ENCODE assay signal across 19 cellular contexts in the genomic region with DNA sequence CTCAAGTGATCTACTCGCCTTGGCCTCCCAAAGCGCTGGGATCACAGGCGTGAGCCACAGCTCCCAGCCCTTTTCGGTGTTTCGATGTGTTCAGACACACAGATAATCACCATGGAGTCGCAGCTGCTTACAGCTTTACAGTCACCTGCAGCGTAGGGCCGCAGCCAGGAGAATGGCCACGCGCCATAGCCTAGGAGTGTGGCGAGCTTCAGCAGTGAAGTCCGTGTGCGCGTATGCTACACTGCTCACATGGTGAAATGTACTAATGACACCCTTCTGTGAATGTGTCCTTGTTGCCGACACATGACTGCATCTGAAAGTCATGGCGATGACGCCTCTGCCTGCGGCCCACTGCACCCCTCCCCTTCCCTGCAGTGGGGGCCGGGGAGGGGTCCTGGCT. TPM values are rescaled to one million over a fixed set of nuclear protein-coding genes. Genes with fewer than 3 reads are reported as not detected.
DNase-seq lines count a peak whose midpoint lies in the region; ATAC-seq, FAIRE-seq and TF ChIP-seq lines count a peak whose summit lies in the region.
"Had no signal": no experiment of that assay in that cellular context is flagged by ENCODE, and none has a peak within 500 bp of the region (broad histone marks: within the 10 kb centered on the region; RNA-seq: fewer than 3 reads in every experiment).

No MANE protein-coding gene starts in this region.

- intact Hi-C loops in right cardiac atrium (cut with DNase I) = no loop called here
- intact Hi-C loops in activated CD4-positive, alpha-beta T cell treated with anti-CD3 and anti-CD28 coated beads, Interleukin-2, amount 10 ng/mL, durations not matched to agents 24 days and 14 days (cut with micrococcal nuclease) = no loop called here

- DNase-seq in NCI-H345 (lab: John Stamatoyannopoulos, UW) = peak; percentile 24
- no peak for DNase-seq in NCI-H345 treated with DMSO at 0.1 percent for 48 hours (lab: John Stamatoyannopoulos, UW; ENCODE audit: unreplicated experiment)
- no peak for DNase-seq in bronchial epithelial cell (ENCODE audit: low read depth)
- DNase-seq in right cardiac atrium = peak; percentile 70 to 88 (median 87)
- no peak for DNase-seq in stimulated activated naive B cell treated with anti-CD40 and anti-IgM and Interleukin-4, amounts not matched to agents 10 μg/mL and 1 μg/mL and 100 μg/mL, for 72 hours
- DNase-seq in activated CD4-positive, alpha-beta T cell treated with anti-CD3 and anti-CD28 coated beads, Interleukin-2, amount 10 ng/mL, durations not matched to agents 24 days and 14 days = no peak
- no peak for DNase-seq in NCI-H1105 treated with DMSO at 0.1 percent for 48 hours (lab: John Stamatoyannopoulos, UW)
- DNase-seq: CD4-positive, alpha-beta T cell; GF-D8; GM23248; NCI-H1092 treated with DMSO at 0.1 percent for 48 hours; NCI-H187 treated with DMSO at 0.1 percent for 48 hours; NCI-H510A; NCI-H82 had no signal

- ATAC-seq in right cardiac atrium (peak; percentile 82 to 86), HG03432 (IDR thresholded peaks at IDR 0.05; ENCODE audit: unreplicated experiment) (no peak)
- ATAC-seq in stimulated activated naive B cell treated with anti-CD40 and anti-IgM and Interleukin-4, amounts not matched to agents 10 μg/mL and 1 μg/mL and 100 μg/mL, for 72 hours (replicated peaks) = no peak
- ATAC-seq: A549, SK-N-SH treated with all-trans-retinoic acid at 6 μM for 48 hours had no signal

- H3K4me3 ChIP-seq in bronchial epithelial cell (ENCODE audit: low read depth, low read length) = no peak overlapping the region
- no peak overlapping the region for H3K4me3 ChIP-seq in right cardiac atrium (ENCODE audit: low read length)
- H3K4me3 ChIP-seq: A549, GM23248 had no signal

- no peaks in the 10 kb centered on the region for H3K9me3 ChIP-seq in right cardiac atrium (ENCODE audit: control insufficient read depth, low read length)
- H3K9me3 ChIP-seq: A549 had no signal

- no peaks in the 10 kb centered on the region for H3K4me1 ChIP-seq in right cardiac atrium (ENCODE audit: control insufficient read depth, insufficient read depth, low read length)
- H3K4me1 ChIP-seq: A549 had no signal

- H3K36me3 Mint-ChIP-seq in stimulated activated naive B cell treated with anti-CD40 and anti-IgM and Interleukin-4, amounts not matched to agents 10 μg/mL and 1 μg/mL and 100 μg/mL, for 72 hours = peaks cover 35 to 47% of the 10 kb centered on the region in 2 donors
- peaks cover 39% of the 10 kb centered on the region for H3K36me3 Mint-ChIP-seq in activated CD4-positive, alpha-beta T cell treated with anti-CD3 and anti-CD28 coated beads, Interleukin-2, amount 10 ng/mL, durations not matched to agents 24 days and 14 days (ENCODE audit: low read depth)

- H3K27me3 Mint-ChIP-seq in stimulated activated naive B cell treated with anti-CD40 and anti-IgM and Interleukin-4, amounts not matched to agents 10 μg/mL and 1 μg/mL and 100 μg/mL, for 72 hours = no peaks in the 10 kb centered on the region
- no peaks in the 10 kb centered on the region for H3K27me3 Mint-ChIP-seq in activated CD4-positive, alpha-beta T cell treated with anti-CD3 and anti-CD28 coated beads, Interleukin-2, amount 10 ng/mL, durations not matched to agents 24 days and 14 days
- H3K27me3 Mint-ChIP-seq: CD4-positive, alpha-beta T cell had no signal

- H3K27ac Mint-ChIP-seq in stimulated activated naive B cell treated with anti-CD40 and anti-IgM and Interleukin-4, amounts not matched to agents 10 μg/mL and 1 μg/mL and 100 μg/mL, for 72 hours = peak overlapping the region; percentile 62
- no peak overlapping the region for H3K27ac Mint-ChIP-seq in activated CD4-positive, alpha-beta T cell treated with anti-CD3 and anti-CD28 coated beads, Interleukin-2, amount 10 ng/mL, durations not matched to agents 24 days and 14 days
- H3K27ac Mint-ChIP-seq: CD4-positive, alpha-beta T cell had no signal

- H3K27ac ChIP-seq in right cardiac atrium (ENCODE audit: low read length) = peak overlapping the region; percentile 77
- H3K27ac ChIP-seq: A549, GM23248, KMS-11 had no signal

- H3K9me3 Mint-ChIP-seq in stimulated activated naive B cell treated with anti-CD40 and anti-IgM and Interleukin-4, amounts not matched to agents 10 μg/mL and 1 μg/mL and 100 μg/mL, for 72 hours = no peaks in the 10 kb centered on the region
- H3K9me3 Mint-ChIP-seq in activated CD4-positive, alpha-beta T cell treated with anti-CD3 and anti-CD28 coated beads, Interleukin-2, amount 10 ng/mL, durations not matched to agents 24 days and 14 days = no peaks in the 10 kb centered on the region
- H3K9me3 Mint-ChIP-seq: CD4-positive, alpha-beta T cell had no signal

- FAIRE-seq in bronchial epithelial cell (lab: Jason Lieb, UNC) = peak; percentile 76
- FAIRE-seq: A549, D721Med had no signal

- H3K4me3 Mint-ChIP-seq in stimulated activated naive B cell treated with anti-CD40 and anti-IgM and Interleukin-4, amounts not matched to agents 10 μg/mL and 1 μg/mL and 100 μg/mL, for 72 hours = no peak overlapping the region
- no peak overlapping the region for H3K4me3 Mint-ChIP-seq in activated CD4-positive, alpha-beta T cell treated with anti-CD3 and anti-CD28 coated beads, Interleukin-2, amount 10 ng/mL, durations not matched to agents 24 days and 14 days
- H3K4me3 Mint-ChIP-seq: CD4-positive, alpha-beta T cell had no signal

- peaks cover 1 to 5% of the 10 kb centered on the region in 2 donors for H3K4me1 Mint-ChIP-seq in stimulated activated naive B cell treated with anti-CD40 and anti-IgM and Interleukin-4, amounts not matched to agents 10 μg/mL and 1 μg/mL and 100 μg/mL, for 72 hours
- no peaks in the 10 kb centered on the region for H3K4me1 Mint-ChIP-seq in activated CD4-positive, alpha-beta T cell treated with anti-CD3 and anti-CD28 coated beads, Interleukin-2, amount 10 ng/mL, durations not matched to agents 24 days and 14 days

- no peak for TF ChIP-seq CTCF in bronchial epithelial cell (IDR thresholded peaks at IDR 0.05; ENCODE audit: insufficient read depth, low read length, severe bottlenecking)

- H3K27me3 ChIP-seq in bronchial epithelial cell (ENCODE audit: control insufficient read depth, insufficient read depth, low read length) (no peaks in the 10 kb centered on the region), right cardiac atrium (ENCODE audit: control insufficient read depth, insufficient read depth) (no peaks in the 10 kb centered on the region)

- H3K36me3 ChIP-seq in bronchial epithelial cell (ENCODE audit: control insufficient read depth, insufficient read depth, low read length) = peaks cover 48% of the 10 kb centered on the region

- 59% methylated on average over 19 of the region's 19 CpGs for WGBS in right cardiac atrium

RNA-seq across cellular contexts. Expression of a gene that starts 23.6 kb away (rescaled TPM):
- total RNA-seq in bronchial epithelial cell (72.1 and 78.3 TPM in 2 replicates), right cardiac atrium (100 to 1,000 TPM in 2 of 4 donors, 10 to 100 TPM in 2; 82.7 to 145 (median 92.9) TPM)
- 87.3 TPM for polyA plus RNA-seq in right cardiac atrium
- 104 and 113 TPM in 2 replicates for total RNA-seq in activated CD4-positive, alpha-beta T cell treated with anti-CD3 and anti-CD28 coated beads, Interleukin-2, amount 10 ng/mL, durations not matched to agents 24 days and 14 days

RNA-seq across cellular contexts. Expression of a gene that starts 31.0 kb away (rescaled TPM):
- total RNA-seq in bronchial epithelial cell (3.7 and 5.9 TPM in 2 replicates), right cardiac atrium (1 to 10 TPM; 1.1 to 3.3 (median 2.3) TPM)
- 2.7 TPM for polyA plus RNA-seq in right cardiac atrium
- 9.5 and 10.0 TPM in 2 replicates for total RNA-seq in activated CD4-positive, alpha-beta T cell treated with anti-CD3 and anti-CD28 coated beads, Interleukin-2, amount 10 ng/mL, durations not matched to agents 24 days and 14 days

RNA-seq across cellular contexts. Expression of a gene that starts 31.6 kb away (rescaled TPM):
- total RNA-seq in bronchial epithelial cell = 15.8 and 19.5 TPM in 2 replicates
- total RNA-seq in right cardiac atrium = 10 to 100 TPM; 20.9 to 27.0 (median 21.8) TPM
- polyA plus RNA-seq in right cardiac atrium = 9.5 TPM
- total RNA-seq in activated CD4-positive, alpha-beta T cell treated with anti-CD3 and anti-CD28 coated beads, Interleukin-2, amount 10 ng/mL, durations not matched to agents 24 days and 14 days = 184 and 185 TPM in 2 replicates

RNA-seq across cellular contexts. Expression of a gene that starts 36.0 kb away (rescaled TPM):
- total RNA-seq in bronchial epithelial cell (3.7 and 5.2 TPM in 2 replicates), right cardiac atrium (10 to 100 TPM; 12.3 to 17.1 (median 13.4) TPM)
- polyA plus RNA-seq in right cardiac atrium = 6.0 TPM
- 127 and 137 TPM in 2 replicates for total RNA-seq in activated CD4-positive, alpha-beta T cell treated with anti-CD3 and anti-CD28 coated beads, Interleukin-2, amount 10 ng/mL, durations not matched to agents 24 days and 14 days

Comparison
In these comparisons a context has a peak if more than half of its experiments do, and no peak if none do; other contexts are left out.
1. DNase-seq: peak in NCI-H345 (single experiment) and right cardiac atrium (3 of 3); none in NCI-H345 treated with DMSO at 0.1 percent for 48 hours (single experiment), bronchial epithelial cell (single experiment), stimulated activated naive B cell treated with anti-CD40 and anti-IgM and Interleukin-4, amounts not matched to agents 10 μg/mL and 1 μg/mL and 100 μg/mL, for 72 hours (single experiment), activated CD4-positive, alpha-beta T cell treated with anti-CD3 and anti-CD28 coated beads, Interleukin-2, amount 10 ng/mL, durations not matched to agents 24 days and 14 days (single experiment) and NCI-H1105 treated with DMSO at 0.1 percent for 48 hours (single experiment).
2. ATAC-seq: peak in right cardiac atrium (2 of 2); none in stimulated activated naive B cell treated with anti-CD40 and anti-IgM and Interleukin-4, amounts not matched to agents 10 μg/mL and 1 μg/mL and 100 μg/mL, for 72 hours (0 of 2) and HG03432 (single experiment).